8 cellular contexts compared by ENCODE assay signal in the genomic region with DNA sequence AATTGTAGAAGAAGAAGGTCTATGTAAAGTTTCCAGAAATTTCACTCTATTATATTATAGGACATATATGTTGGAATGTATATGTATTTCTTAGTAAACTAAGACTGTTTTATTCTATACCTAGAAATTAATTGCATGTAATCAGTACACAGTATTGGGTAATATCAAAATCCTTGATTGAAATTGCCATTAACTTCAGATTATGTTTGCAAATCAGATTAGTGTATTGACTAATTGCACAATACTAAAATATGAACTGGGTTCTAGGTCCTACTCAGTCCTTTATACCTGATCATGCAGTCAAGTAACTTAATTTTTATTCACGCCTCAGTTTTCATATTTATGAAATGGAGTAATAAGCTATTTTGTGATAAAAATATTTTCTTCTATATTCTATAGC.
"Had no signal": no experiment of that assay in that cellular context is flagged by ENCODE, and none has a peak within 500 bp of the region (broad histone marks: within the 10 kb centered on the region; RNA-seq: fewer than 3 reads in every experiment).

No MANE protein-coding gene starts in this region.

- DNase-seq: GDM1, GF-D8 had no signal

- FAIRE-seq: G401.6, GM12878, GM12891, GM12892, GM18507, GM19239 had no signal

- H3K4me3 ChIP-seq: GM12878 had no signal

- ATAC-seq: GM12878 had no signal
